Comparison of ENCODE assay signal across 8 cellular contexts in genomic region chr5:40834391-40834848, GRCh38. TPM values are rescaled to one million over a fixed set of nuclear protein-coding genes. Genes with fewer than 3 reads are reported as not detected.
DNase-seq lines count a peak whose midpoint lies in the region; ATAC-seq, FAIRE-seq and TF ChIP-seq lines count a peak whose summit lies in the region.

No MANE protein-coding gene starts in this region.

- peak overlapping the region; percentile 99 to 100 for H3K27ac Mint-ChIP-seq in stimulated activated naive CD8-positive, alpha-beta T cell treated with anti-CD3 and anti-CD28 coated beads, Interleukin-15, amount 100 ng/mL, for 72 hours

- SMC1A ChIA-PET in GM12878 (lab: Charles Lee; ENCODE audit: uncharacterized antibody, unreplicated experiment) = interaction anchor here (1.1 kb wide), 1 partner anchor 39 kb away, joined by 3 read pairs; no protein-coding TSS in a partner anchor

- H3K36me3 ChIP-seq in GM12878 (ENCODE audit: control insufficient read depth in 2 of 2, insufficient read depth in 2 of 2, low read length in 1 of 2) = peaks cover 7 to 35% of the 10 kb centered on the region in 2 experiments

- in situ Hi-C loops in GM12878 (cut with MboI) = loop anchor here (5.0 to 10.0 kb wide), 3 partner anchors 350 to 1760 kb away; partner anchors contain the start of genes RICTOR and RIMOC1

- CTCF ChIA-PET in GM12878 (lab: Yijun Ruan, JAX) (no interaction called here), HEK293T (lab: Yijun Ruan, JAX) (no interaction called here)

- no peak for TF ChIP-seq RAD21 in GM12878 (IDR thresholded peaks at IDR 0.05; ENCODE audit: insufficient read depth, low read depth, low read length)

- no peak for TF ChIP-seq EP300 in GM12878 (IDR thresholded peaks at IDR 0.05; ENCODE audit: borderline replicate concordance in 1 of 2, control insufficient read depth in 1 of 2, low read depth in 2 of 2, low read length in 2 of 2)

- RAD21 ChIA-PET in GM12878 (lab: Charles Lee; ENCODE audit: unreplicated experiment) = no interaction called here

- TF ChIP-seq POLR2A in GM12878 (IDR thresholded peaks at IDR 0.05; ENCODE audit: low read depth, low read length) = no peak

- WGBS in GM12878 (ENCODE audit: insufficient coverage, insufficient replicate concordance, low lambda C conversion rate, missing lambda C conversion rate) = under 1% methylated on average over 21 of the region's 21 CpGs

- H3K27me3 ChIP-seq in GM12878 (replicated peaks in 1 of 2; ENCODE audit: control insufficient read depth in 2 of 2, insufficient read depth in 2 of 2, low read length in 1 of 2) = no peaks in the 10 kb centered on the region

- BruUV-seq in GM12878 (replicated peaks; lab: Mats Ljungman, UMichigan) = TSS peak; percentile 71

- peaks cover 11% of the 10 kb centered on the region for H3K4me1 ChIP-seq in GM12878 (ENCODE audit: control insufficient read depth, insufficient read depth, low read length)

- H3K9me3 Mint-ChIP-seq in stimulated activated naive CD8-positive, alpha-beta T cell treated with anti-CD3 and anti-CD28 coated beads, Interleukin-15, amount 100 ng/mL, for 72 hours = no peaks in the 10 kb centered on the region

- no peak for FAIRE-seq in GM12878 (lab: Jason Lieb, UNC)

- peak overlapping the region; percentile 97 to 98 for H3K4me3 Mint-ChIP-seq in stimulated activated naive CD8-positive, alpha-beta T cell treated with anti-CD3 and anti-CD28 coated beads, Interleukin-15, amount 100 ng/mL, for 72 hours

- peak overlapping the region; percentile 92 for H3K4me3 ChIP-seq in GM12878

- no peak for TF ChIP-seq CTCF in GM12878 (IDR thresholded peaks at IDR 0.05 in 2 of 3, conservative IDR thresholded peaks at IDR 0.05 in 1 of 3; ENCODE audit: control insufficient read depth in 2 of 3, extremely low read depth in 1 of 3, insufficient read depth in 1 of 3, low read depth in 3 of 3, low read length in 3 of 3)

- H3K4me1 Mint-ChIP-seq in stimulated activated naive CD8-positive, alpha-beta T cell treated with anti-CD3 and anti-CD28 coated beads, Interleukin-15, amount 100 ng/mL, for 72 hours = peaks cover 51% of the 10 kb centered on the region

- H3K9me3 ChIP-seq in GM12878 (replicated peaks; ENCODE audit: control insufficient read depth, insufficient read depth, low read length) = no peaks in the 10 kb centered on the region

- DNase-seq in DMS79 treated with DMSO at 0.1 percent for 48 hours (lab: John Stamatoyannopoulos, UW) = peak; percentile 8
- no peak for DNase-seq in DMS79 (lab: John Stamatoyannopoulos, UW)
- peak; percentile 67 for DNase-seq in RPMI8226
- DNase-seq in GM12878 (ENCODE audit: low read depth, low spot score) = no peak
- peak; percentile 69 for DNase-seq in left kidney (ENCODE audit: low read depth, low spot score)
- DNase-seq in stimulated activated naive CD8-positive, alpha-beta T cell treated with anti-CD3 and anti-CD28 coated beads, Interleukin-15, amount 100 ng/mL, for 72 hours = peak; percentile 21 to 51
- DNase-seq in NCI-H446 (lab: John Stamatoyannopoulos, UW) = no peak
- no peak for DNase-seq in HEK293T (ENCODE audit: extremely low spot score)

- no peaks in the 10 kb centered on the region for H3K27me3 Mint-ChIP-seq in stimulated activated naive CD8-positive, alpha-beta T cell treated with anti-CD3 and anti-CD28 coated beads, Interleukin-15, amount 100 ng/mL, for 72 hours

- H2AFZ ChIP-seq in GM12878 (ENCODE audit: control insufficient read depth, low read depth, low read length) = peak overlapping the region; percentile 49; the same call in 1 of the 2 replicates

- POLR2A ChIA-PET in GM12878 (lab: Charles Lee) (no interaction called here), HEK293T (lab: Yijun Ruan, JAX) (interaction anchor here (0.9 to 2.0 kb wide), 13 partner anchors 10 to 59 kb away, joined by 3 to 11 read pairs (median 4); no protein-coding TSS in a partner anchor)

- peaks cover 48% of the 10 kb centered on the region for H3K79me2 ChIP-seq in GM12878 (ENCODE audit: control insufficient read depth, insufficient read depth, low read length)

- intact Hi-C loops in GM12878 (cut with micrococcal nuclease; ENCODE audit: unreplicated experiment) = loop anchor here (10.0 kb wide), 1 partner anchor 350 kb away; no protein-coding TSS in a partner anchor

- peak overlapping the region; percentile 99 for H3K9ac ChIP-seq in GM12878 (ENCODE audit: control insufficient read depth, insufficient read depth, low read length)

- peak overlapping the region; percentile 97 for H3K27ac ChIP-seq in GM12878 (ENCODE audit: control insufficient read depth, insufficient read depth)

- ATAC-seq in GM12878 = peak; percentile 27
- ATAC-seq in stimulated activated naive CD8-positive, alpha-beta T cell treated with anti-CD3 and anti-CD28 coated beads, Interleukin-15, amount 100 ng/mL, for 72 hours = no peak

- H4K20me1 ChIP-seq in GM12878 (ENCODE audit: control insufficient read depth, insufficient read depth) = no peaks in the 10 kb centered on the region; the same call in 1 of the 2 replicates

- H3K4me2 ChIP-seq in GM12878 (ENCODE audit: control insufficient read depth, insufficient read depth) = peak overlapping the region; percentile 82

TF ChIP-seq in GM12878, 131 proteins besides CTCF, POLR2A, EP300 and RAD21:
- TF ChIP-seq ZBED1 (IDR thresholded peaks at IDR 0.05; ENCODE audit: borderline replicate concordance) (0 out of 2 replicates have a peak, but pooled peaks have one; percentile 25), CREB1 (IDR thresholded peaks at IDR 0.05; ENCODE audit: low read depth) (0 out of 2 replicates have a peak, but pooled peaks have one; percentile 16), TCF7 (IDR thresholded peaks at IDR 0.05; ENCODE audit: borderline replicate concordance) (no peak)
TF ChIP-seq in GM12878: peak in this region for 2.

RNA-seq across cellular contexts. Expression of gene RPL37, which starts 0.6 kb away (rescaled TPM):
- total RNA-seq in GM12878 (2013; cell fraction: nucleolus; rRNA removed) = 223 and 245 TPM in 2 replicates
- 3,247 and 3,409 TPM in 2 replicates for total RNA-seq in GM12878 (2014; rRNA removed)
- 4,157 and 4,159 TPM in 2 replicates for total RNA-seq in GM12878 (2014; rRNA removed; fragmentation: Illumina TruSeq; extraction: Trizol)
- 2,179 and 2,342 TPM in 2 replicates for total RNA-seq in GM12878 (2021)
- 217 TPM for polyA plus RNA-seq in GM12878 (2011; ENCODE audit: low read depth)
- 3,638 and 4,817 TPM in 2 replicates for polyA plus RNA-seq in GM12878 (2011; rRNA removed)
- 382 and 1,206 TPM in 2 replicates for polyA plus RNA-seq in GM12878 (2011; cell fraction: cytosol; rRNA removed)
- 836 and 2,011 TPM in 2 replicates for polyA plus RNA-seq in GM12878 (2011; cell fraction: nucleus; rRNA removed)
- 7,372 and 8,466 TPM in 2 replicates for polyA plus RNA-seq in GM12878 (2012)
- 3,012 and 4,033 TPM in 2 replicates for polyA plus RNA-seq in GM12878 (2014; fragmentation: Illumina TruSeq; extraction: Trizol)
- polyA plus RNA-seq in GM12878 (2014; fragmentation: Nextera tagmentation; extraction: Ambion mirVana) = 1,000 to 10,000 TPM; 2,699 to 2,779 TPM
- 6,216 and 6,624 TPM in 2 replicates for polyA plus RNA-seq in GM12878 (2014; rRNA removed)
- polyA plus RNA-seq in GM12878 (2016; fragmentation: Nextera tagmentation; extraction: Ambion mirVana) = 1,000 to 10,000 TPM; 1,697 to 1,785 TPM
- polyA minus RNA-seq in GM12878 (2011; rRNA and poly(A)+ RNA removed) = 1,482 and 2,664 TPM in 2 replicates
- 574 and 607 TPM in 2 replicates for polyA minus RNA-seq in GM12878 (2011; cell fraction: cytosol; rRNA and poly(A)+ RNA removed)
- 206 and 327 TPM in 2 replicates for polyA minus RNA-seq in GM12878 (2011; cell fraction: nucleus; rRNA and poly(A)+ RNA removed)

RNA-seq across cellular contexts. Expression of gene CARD6, which starts 6.7 kb away (rescaled TPM):
- 0.27 and 0.46 TPM in 2 replicates for total RNA-seq in GM12878 (2013; cell fraction: nucleolus; rRNA removed)
- 0.56 and 0.65 TPM in 2 replicates for total RNA-seq in GM12878 (2014; rRNA removed)
- total RNA-seq in GM12878 (2014; rRNA removed; fragmentation: Illumina TruSeq; extraction: Trizol) = 0.63 and 0.64 TPM in 2 replicates
- total RNA-seq in GM12878 (2021) = 0.64 TPM in 2 replicates
- polyA plus RNA-seq in GM12878 (2011; ENCODE audit: low read depth) = 0.75 TPM
- 1.2 TPM in 2 replicates for polyA plus RNA-seq in GM12878 (2011; rRNA removed)
- 0.70 and 0.75 TPM in 2 replicates for polyA plus RNA-seq in GM12878 (2011; cell fraction: cytosol; rRNA removed)
- 0.33 and 0.39 TPM in 2 replicates for polyA plus RNA-seq in GM12878 (2011; cell fraction: nucleus; rRNA removed)
- polyA plus RNA-seq in GM12878 (2012) = 0.61 and 0.66 TPM in 2 replicates
- polyA plus RNA-seq in GM12878 (2014; fragmentation: Illumina TruSeq; extraction: Trizol) = 0.65 and 1.3 TPM in 2 replicates
- under 1 TPM; 0.29 to 0.68 TPM for polyA plus RNA-seq in GM12878 (2014; fragmentation: Nextera tagmentation; extraction: Ambion mirVana)
- polyA plus RNA-seq in GM12878 (2014; rRNA removed) = 0.34 and 0.35 TPM in 2 replicates
- polyA plus RNA-seq in GM12878 (2016; fragmentation: Nextera tagmentation; extraction: Ambion mirVana) = under 1 TPM; 0.43 to 0.60 TPM
- 0.95 and 1.7 TPM in 2 replicates for polyA minus RNA-seq in GM12878 (2011; rRNA and poly(A)+ RNA removed)
- polyA minus RNA-seq in GM12878 (2011; cell fraction: cytosol; rRNA and poly(A)+ RNA removed) = 0.52 and 0.53 TPM in 2 replicates
- polyA minus RNA-seq in GM12878 (2011; cell fraction: nucleus; rRNA and poly(A)+ RNA removed) = 0.36 and 0.57 TPM in 2 replicates

RNA-seq across cellular contexts. Expression of gene PRKAA1, which starts 36.2 kb away (rescaled TPM):
- 42.6 and 44.4 TPM in 2 replicates for total RNA-seq in GM12878 (2013; cell fraction: nucleolus; rRNA removed)
- 28.2 and 40.6 TPM in 2 replicates for total RNA-seq in GM12878 (2014; rRNA removed)
- total RNA-seq in GM12878 (2014; rRNA removed; fragmentation: Illumina TruSeq; extraction: Trizol) = 36.2 and 37.7 TPM in 2 replicates
- 34.0 and 36.4 TPM in 2 replicates for total RNA-seq in GM12878 (2021)
- 12.1 TPM for polyA plus RNA-seq in GM12878 (2011; ENCODE audit: low read depth)
- 37.2 and 46.9 TPM in 2 replicates for polyA plus RNA-seq in GM12878 (2011; rRNA removed)
- polyA plus RNA-seq in GM12878 (2011; cell fraction: cytosol; rRNA removed) = 16.6 and 18.1 TPM in 2 replicates
- 27.0 and 29.3 TPM in 2 replicates for polyA plus RNA-seq in GM12878 (2011; cell fraction: nucleus; rRNA removed)
- polyA plus RNA-seq in GM12878 (2012) = 13.8 and 14.1 TPM in 2 replicates
- 55.5 and 67.5 TPM in 2 replicates for polyA plus RNA-seq in GM12878 (2014; fragmentation: Illumina TruSeq; extraction: Trizol)
- polyA plus RNA-seq in GM12878 (2014; fragmentation: Nextera tagmentation; extraction: Ambion mirVana) = 10 to 100 TPM; 13.6 to 13.8 TPM
- polyA plus RNA-seq in GM12878 (2014; rRNA removed) = 31.0 and 36.2 TPM in 2 replicates
- polyA plus RNA-seq in GM12878 (2016; fragmentation: Nextera tagmentation; extraction: Ambion mirVana) = 10 to 100 TPM; 23.6 to 25.4 TPM
- 17.2 and 27.1 TPM in 2 replicates for polyA minus RNA-seq in GM12878 (2011; rRNA and poly(A)+ RNA removed)
- polyA minus RNA-seq in GM12878 (2011; cell fraction: cytosol; rRNA and poly(A)+ RNA removed) = 12.7 and 16.7 TPM in 2 replicates
- 10.3 and 24.0 TPM in 2 replicates for polyA minus RNA-seq in GM12878 (2011; cell fraction: nucleus; rRNA and poly(A)+ RNA removed)

Comparison
In these comparisons a context has a peak if more than half of its experiments do, and no peak if none do; other contexts are left out.
1. DNase-seq: peak in DMS79 treated with DMSO at 0.1 percent for 48 hours (single experiment), RPMI8226 (single experiment), left kidney (single experiment) and stimulated activated naive CD8-positive, alpha-beta T cell treated with anti-CD3 and anti-CD28 coated beads, Interleukin-15, amount 100 ng/mL, for 72 hours (2 of 2); none in DMS79 (single experiment), GM12878 (single experiment), NCI-H446 (0 of 2) and HEK293T (single experiment).